In the genomic region with DNA sequence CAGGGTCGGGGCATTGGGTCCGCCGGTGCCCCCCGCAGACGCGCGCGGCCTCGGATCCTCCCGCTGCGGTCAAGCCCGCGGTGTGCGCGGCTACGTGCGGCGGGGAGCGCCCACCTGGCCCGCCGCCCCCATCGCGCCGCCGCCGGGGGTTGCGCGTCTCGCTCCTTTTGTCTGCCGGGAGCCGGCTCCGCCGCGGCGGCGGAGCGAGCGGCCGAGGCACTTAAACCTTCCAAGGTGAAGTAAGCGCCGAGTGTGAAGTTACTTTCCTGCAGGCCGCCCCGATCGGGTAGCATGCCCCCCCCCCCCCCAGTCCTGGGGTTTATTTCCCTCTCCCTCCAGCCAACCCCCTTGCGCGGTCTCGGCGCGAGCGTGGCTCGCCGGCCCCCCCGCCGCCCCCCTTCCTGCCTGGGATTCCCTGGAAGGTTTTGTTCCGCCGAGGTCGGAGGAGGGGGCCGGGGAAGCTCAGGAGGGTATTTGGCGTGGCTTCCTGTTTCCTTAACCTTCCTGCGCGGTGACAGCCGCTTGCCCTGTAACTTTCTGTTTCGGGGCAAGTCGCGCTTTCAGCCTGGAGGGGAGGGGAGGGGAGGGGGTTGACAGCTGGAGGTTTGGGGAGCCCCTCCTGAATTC, we compare ENCODE assay signal across 1 cellular context.
A peak's percentile ranks its signal among the peaks of the same experiment; 100 is the strongest.
TF ChIP-seq lines count a peak whose summit lies in the region.

No MANE protein-coding gene starts in this region.

TF ChIP-seq in K562, 482 proteins besides CTCF, POLR2A, EP300 and RAD21 (continued from another document and continues in another):
- TF ChIP-seq ARID3B (CRISPR knock-in tag; IDR thresholded peaks at IDR 0.05; ENCODE audit: borderline replicate concordance): no peak; the same call in 1 of the 2 replicates
- TF ChIP-seq ZNF121 (CRISPR knock-in tag; conservative IDR thresholded peaks at IDR 0.05): no peak
- TF ChIP-seq KDM1A (IDR thresholded peaks at IDR 0.05): no peak
- TF ChIP-seq ESRRA (IDR thresholded peaks at IDR 0.05; ENCODE audit: borderline replicate concordance, low read depth): no peak; the same call in 1 of the 2 replicates
- TF ChIP-seq SP2 (IDR thresholded peaks at IDR 0.05; ENCODE audit: extremely low read depth, low read depth, low read length, poor library complexity, severe bottlenecking): no peak
- no peak for TF ChIP-seq FOXK2 (conservative IDR thresholded peaks at IDR 0.05 in 1 of 2, IDR thresholded peaks at IDR 0.05 in 1 of 2; ENCODE audit: low read depth in 2 of 2)
- no peak for TF ChIP-seq ZNF584 (CRISPR knock-in tag; IDR thresholded peaks at IDR 0.05; ENCODE audit: low read depth)
- no peak for TF ChIP-seq LEF1 (IDR thresholded peaks at IDR 0.05)
- TF ChIP-seq HSF4 (CRISPR knock-in tag; IDR thresholded peaks at IDR 0.05; ENCODE audit: borderline replicate concordance): no peak
- TF ChIP-seq HNRNPH1 (optimal IDR thresholded peaks at IDR 0.05; ENCODE audit: low read depth, low read length): no peak
- no peak for TF ChIP-seq KDM4B (IDR thresholded peaks at IDR 0.05; ENCODE audit: borderline replicate concordance in 2 of 2, low read depth in 1 of 2)
- peak; percentile 96 for TF ChIP-seq ZBTB1 (CRISPR knock-in tag; IDR thresholded peaks at IDR 0.05; ENCODE audit: borderline replicate concordance, low read depth)
- peak; percentile 62; the same call in 1 of the 2 replicates for TF ChIP-seq SPI1 (IDR thresholded peaks at IDR 0.05; ENCODE audit: borderline replicate concordance, low read depth, low read length)
- TF ChIP-seq ELF1 (tag; IDR thresholded peaks at IDR 0.05): peak; percentile 57
- TF ChIP-seq NCOR1 (IDR thresholded peaks at IDR 0.05): no peak
- no peak for TF ChIP-seq TAL1 (IDR thresholded peaks at IDR 0.05)
- no peak for TF ChIP-seq MTA3 (IDR thresholded peaks at IDR 0.05; ENCODE audit: borderline replicate concordance)
- TF ChIP-seq GATAD2B (IDR thresholded peaks at IDR 0.05; ENCODE audit: borderline replicate concordance): no peak
- TF ChIP-seq, protein P1, sequence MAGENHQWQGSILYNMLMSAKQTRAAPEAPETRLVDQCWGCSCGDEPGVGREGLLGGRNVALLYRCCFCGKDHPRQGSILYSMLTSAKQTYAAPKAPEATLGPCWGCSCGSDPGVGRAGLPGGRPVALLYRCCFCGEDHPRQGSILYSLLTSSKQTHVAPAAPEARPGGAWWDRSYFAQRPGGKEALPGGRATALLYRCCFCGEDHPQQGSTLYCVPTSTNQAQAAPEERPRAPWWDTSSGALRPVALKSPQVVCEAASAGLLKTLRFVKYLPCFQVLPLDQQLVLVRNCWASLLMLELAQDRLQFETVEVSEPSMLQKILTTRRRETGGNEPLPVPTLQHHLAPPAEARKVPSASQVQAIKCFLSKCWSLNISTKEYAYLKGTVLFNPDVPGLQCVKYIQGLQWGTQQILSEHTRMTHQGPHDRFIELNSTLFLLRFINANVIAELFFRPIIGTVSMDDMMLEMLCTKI (IDR thresholded peaks at IDR 0.05; ENCODE audit: partially characterized antibody): no peak
- TF ChIP-seq, protein P2, sequence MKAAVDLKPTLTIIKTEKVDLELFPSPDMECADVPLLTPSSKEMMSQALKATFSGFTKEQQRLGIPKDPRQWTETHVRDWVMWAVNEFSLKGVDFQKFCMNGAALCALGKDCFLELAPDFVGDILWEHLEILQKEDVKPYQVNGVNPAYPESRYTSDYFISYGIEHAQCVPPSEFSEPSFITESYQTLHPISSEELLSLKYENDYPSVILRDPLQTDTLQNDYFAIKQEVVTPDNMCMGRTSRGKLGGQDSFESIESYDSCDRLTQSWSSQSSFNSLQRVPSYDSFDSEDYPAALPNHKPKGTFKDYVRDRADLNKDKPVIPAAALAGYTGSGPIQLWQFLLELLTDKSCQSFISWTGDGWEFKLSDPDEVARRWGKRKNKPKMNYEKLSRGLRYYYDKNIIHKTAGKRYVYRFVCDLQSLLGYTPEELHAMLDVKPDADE (conservative IDR thresholded peaks at IDR 0.05; ENCODE audit: control insufficient read depth, low read depth, low read length): peak; percentile 16; the same call in 1 of the 2 replicates
- no peak for TF ChIP-seq RFX1 (IDR thresholded peaks at IDR 0.05)
- no peak for TF ChIP-seq MYBL2 (IDR thresholded peaks at IDR 0.05; ENCODE audit: low read depth)
- TF ChIP-seq MYBL2 (CRISPR knock-in tag; IDR thresholded peaks at IDR 0.05; ENCODE audit: borderline replicate concordance): no peak
- TF ChIP-seq POLR2H (tag; IDR thresholded peaks at IDR 0.05; ENCODE audit: low read depth): no peak
- TF ChIP-seq, protein P3, sequence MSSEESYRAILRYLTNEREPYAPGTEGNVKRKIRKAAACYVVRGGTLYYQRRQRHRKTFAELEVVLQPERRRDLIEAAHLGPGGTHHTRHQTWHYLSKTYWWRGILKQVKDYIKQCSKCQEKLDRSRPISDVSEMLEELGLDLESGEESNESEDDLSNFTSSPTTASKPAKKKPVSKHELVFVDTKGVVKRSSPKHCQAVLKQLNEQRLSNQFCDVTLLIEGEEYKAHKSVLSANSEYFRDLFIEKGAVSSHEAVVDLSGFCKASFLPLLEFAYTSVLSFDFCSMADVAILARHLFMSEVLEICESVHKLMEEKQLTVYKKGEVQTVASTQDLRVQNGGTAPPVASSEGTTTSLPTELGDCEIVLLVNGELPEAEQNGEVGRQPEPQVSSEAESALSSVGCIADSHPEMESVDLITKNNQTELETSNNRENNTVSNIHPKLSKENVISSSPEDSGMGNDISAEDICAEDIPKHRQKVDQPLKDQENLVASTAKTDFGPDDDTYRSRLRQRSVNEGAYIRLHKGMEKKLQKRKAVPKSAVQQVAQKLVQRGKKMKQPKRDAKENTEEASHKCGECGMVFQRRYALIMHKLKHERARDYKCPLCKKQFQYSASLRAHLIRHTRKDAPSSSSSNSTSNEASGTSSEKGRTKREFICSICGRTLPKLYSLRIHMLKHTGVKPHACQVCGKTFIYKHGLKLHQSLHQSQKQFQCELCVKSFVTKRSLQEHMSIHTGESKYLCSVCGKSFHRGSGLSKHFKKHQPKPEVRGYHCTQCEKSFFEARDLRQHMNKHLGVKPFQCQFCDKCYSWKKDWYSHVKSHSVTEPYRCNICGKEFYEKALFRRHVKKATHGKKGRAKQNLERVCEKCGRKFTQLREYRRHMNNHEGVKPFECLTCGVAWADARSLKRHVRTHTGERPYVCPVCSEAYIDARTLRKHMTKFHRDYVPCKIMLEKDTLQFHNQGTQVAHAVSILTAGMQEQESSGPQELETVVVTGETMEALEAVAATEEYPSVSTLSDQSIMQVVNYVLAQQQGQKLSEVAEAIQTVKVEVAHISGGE (CRISPR knock-in tag; IDR thresholded peaks at IDR 0.05): peak in 1 of 3 experiments; percentile 75; a peak in 2 of 6 replicates
- TF ChIP-seq JUN (IDR thresholded peaks at IDR 0.05; ENCODE audit: borderline replicate concordance, low read depth, low read length): no peak
- TF ChIP-seq JUN (CRISPR knock-in tag; IDR thresholded peaks at IDR 0.05; ENCODE audit: borderline replicate concordance): 0 out of 2 replicates have a peak, but pooled peaks have one; percentile 33
- TF ChIP-seq L3MBTL2 (IDR thresholded peaks at IDR 0.05): no peak
- TF ChIP-seq, protein P4, sequence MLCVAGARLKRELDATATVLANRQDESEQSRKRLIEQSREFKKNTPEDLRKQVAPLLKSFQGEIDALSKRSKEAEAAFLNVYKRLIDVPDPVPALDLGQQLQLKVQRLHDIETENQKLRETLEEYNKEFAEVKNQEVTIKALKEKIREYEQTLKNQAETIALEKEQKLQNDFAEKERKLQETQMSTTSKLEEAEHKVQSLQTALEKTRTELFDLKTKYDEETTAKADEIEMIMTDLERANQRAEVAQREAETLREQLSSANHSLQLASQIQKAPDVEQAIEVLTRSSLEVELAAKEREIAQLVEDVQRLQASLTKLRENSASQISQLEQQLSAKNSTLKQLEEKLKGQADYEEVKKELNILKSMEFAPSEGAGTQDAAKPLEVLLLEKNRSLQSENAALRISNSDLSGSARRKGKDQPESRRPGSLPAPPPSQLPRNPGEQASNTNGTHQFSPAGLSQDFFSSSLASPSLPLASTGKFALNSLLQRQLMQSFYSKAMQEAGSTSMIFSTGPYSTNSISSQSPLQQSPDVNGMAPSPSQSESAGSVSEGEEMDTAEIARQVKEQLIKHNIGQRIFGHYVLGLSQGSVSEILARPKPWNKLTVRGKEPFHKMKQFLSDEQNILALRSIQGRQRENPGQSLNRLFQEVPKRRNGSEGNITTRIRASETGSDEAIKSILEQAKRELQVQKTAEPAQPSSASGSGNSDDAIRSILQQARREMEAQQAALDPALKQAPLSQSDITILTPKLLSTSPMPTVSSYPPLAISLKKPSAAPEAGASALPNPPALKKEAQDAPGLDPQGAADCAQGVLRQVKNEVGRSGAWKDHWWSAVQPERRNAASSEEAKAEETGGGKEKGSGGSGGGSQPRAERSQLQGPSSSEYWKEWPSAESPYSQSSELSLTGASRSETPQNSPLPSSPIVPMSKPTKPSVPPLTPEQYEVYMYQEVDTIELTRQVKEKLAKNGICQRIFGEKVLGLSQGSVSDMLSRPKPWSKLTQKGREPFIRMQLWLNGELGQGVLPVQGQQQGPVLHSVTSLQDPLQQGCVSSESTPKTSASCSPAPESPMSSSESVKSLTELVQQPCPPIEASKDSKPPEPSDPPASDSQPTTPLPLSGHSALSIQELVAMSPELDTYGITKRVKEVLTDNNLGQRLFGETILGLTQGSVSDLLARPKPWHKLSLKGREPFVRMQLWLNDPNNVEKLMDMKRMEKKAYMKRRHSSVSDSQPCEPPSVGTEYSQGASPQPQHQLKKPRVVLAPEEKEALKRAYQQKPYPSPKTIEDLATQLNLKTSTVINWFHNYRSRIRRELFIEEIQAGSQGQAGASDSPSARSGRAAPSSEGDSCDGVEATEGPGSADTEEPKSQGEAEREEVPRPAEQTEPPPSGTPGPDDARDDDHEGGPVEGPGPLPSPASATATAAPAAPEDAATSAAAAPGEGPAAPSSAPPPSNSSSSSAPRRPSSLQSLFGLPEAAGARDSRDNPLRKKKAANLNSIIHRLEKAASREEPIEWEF (CRISPR knock-in tag; IDR thresholded peaks at IDR 0.05): no peak
- TF ChIP-seq PHF21A (IDR thresholded peaks at IDR 0.05; ENCODE audit: borderline replicate concordance, low read depth): no peak
- TF ChIP-seq ZNF3 (CRISPR knock-in tag; IDR thresholded peaks at IDR 0.05): no peak
- no peak for TF ChIP-seq ILF3 (IDR thresholded peaks at IDR 0.05; ENCODE audit: borderline replicate concordance)
- TF ChIP-seq RNF2 (IDR thresholded peaks at IDR 0.05): peak; percentile 12; the same call in 1 of the 2 replicates
- no peak for TF ChIP-seq BCOR (IDR thresholded peaks at IDR 0.05)
- no peak for TF ChIP-seq ZNF12 (CRISPR knock-in tag; IDR thresholded peaks at IDR 0.05)
- TF ChIP-seq ZNF217 (CRISPR knock-in tag; IDR thresholded peaks at IDR 0.05): no peak
- TF ChIP-seq, protein P5, sequence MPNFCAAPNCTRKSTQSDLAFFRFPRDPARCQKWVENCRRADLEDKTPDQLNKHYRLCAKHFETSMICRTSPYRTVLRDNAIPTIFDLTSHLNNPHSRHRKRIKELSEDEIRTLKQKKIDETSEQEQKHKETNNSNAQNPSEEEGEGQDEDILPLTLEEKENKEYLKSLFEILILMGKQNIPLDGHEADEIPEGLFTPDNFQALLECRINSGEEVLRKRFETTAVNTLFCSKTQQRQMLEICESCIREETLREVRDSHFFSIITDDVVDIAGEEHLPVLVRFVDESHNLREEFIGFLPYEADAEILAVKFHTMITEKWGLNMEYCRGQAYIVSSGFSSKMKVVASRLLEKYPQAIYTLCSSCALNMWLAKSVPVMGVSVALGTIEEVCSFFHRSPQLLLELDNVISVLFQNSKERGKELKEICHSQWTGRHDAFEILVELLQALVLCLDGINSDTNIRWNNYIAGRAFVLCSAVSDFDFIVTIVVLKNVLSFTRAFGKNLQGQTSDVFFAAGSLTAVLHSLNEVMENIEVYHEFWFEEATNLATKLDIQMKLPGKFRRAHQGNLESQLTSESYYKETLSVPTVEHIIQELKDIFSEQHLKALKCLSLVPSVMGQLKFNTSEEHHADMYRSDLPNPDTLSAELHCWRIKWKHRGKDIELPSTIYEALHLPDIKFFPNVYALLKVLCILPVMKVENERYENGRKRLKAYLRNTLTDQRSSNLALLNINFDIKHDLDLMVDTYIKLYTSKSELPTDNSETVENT (CRISPR knock-in tag; IDR thresholded peaks at IDR 0.05): 0 out of 2 replicates have a peak, but pooled peaks have one; percentile 37
- TF ChIP-seq SMAD4 (CRISPR knock-in tag; conservative IDR thresholded peaks at IDR 0.05): 0 out of 2 replicates have a peak, but pooled peaks have one; percentile 4
- TF ChIP-seq BCLAF1 (IDR thresholded peaks at IDR 0.05; ENCODE audit: borderline replicate concordance in 1 of 2, control insufficient read depth in 1 of 2, low read depth in 2 of 2, low read length in 1 of 2): 0 out of 4 replicates have a peak, but pooled peaks of 1 of the 2 experiments have one; percentile 22
- peak in 1 of 2 experiments; percentile 78 for TF ChIP-seq E2F6 (IDR thresholded peaks at IDR 0.05; ENCODE audit: borderline replicate concordance in 1 of 2, extremely low read depth in 1 of 2, insufficient read depth in 1 of 2, insufficient read length in 1 of 2, low read depth in 1 of 2, low read length in 1 of 2, poor library complexity in 1 of 2, severe bottlenecking in 1 of 2)
